In the genomic region with DNA sequence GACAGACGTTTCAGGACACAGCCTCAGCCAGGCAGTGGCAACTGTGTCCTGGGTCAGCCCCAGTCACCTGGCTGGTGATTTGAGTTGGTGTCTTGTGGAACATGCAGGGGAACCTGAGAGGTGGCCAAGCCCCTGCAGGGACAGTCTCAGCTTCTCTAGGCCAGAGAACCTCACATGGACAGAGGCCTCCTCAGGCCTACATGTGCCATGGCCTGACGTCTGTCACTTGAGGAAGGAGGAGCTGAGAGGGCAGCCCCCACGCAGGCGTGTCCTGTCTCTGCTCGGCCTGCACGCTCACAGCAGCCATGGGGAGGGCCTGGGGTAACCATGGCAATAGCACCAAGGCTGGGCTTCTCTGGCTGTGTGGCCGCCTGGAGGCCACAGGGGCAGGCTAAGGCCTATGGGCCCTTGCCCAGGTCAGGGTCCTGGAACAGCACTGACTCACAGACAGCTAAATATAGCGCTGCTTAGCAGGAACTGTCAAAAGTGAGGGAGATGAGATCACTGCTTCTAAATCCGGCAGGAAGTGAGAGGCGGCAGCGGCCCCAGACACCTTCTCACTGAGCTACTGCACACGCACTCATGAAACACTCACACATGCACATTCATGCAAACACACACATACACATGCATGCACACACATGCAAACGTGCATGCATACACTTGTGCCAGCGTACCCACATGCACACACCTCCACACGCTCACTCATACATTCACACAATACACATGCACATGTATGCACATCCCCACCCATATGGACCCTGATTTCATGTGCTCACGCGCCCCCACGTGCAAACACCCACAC, we compare ENCODE assay signal across 8 cellular contexts. TPM values are rescaled to one million over a fixed set of nuclear protein-coding genes. Genes with fewer than 3 reads are reported as not detected.
DNase-seq lines count a peak whose midpoint lies in the region; ATAC-seq and TF ChIP-seq lines count a peak whose summit lies in the region.

No MANE protein-coding gene starts in this region.

- DNase-seq in NOMO-1 treated with dmso at 0.1 percent for 144 hours (lab: John Stamatoyannopoulos, UW; ENCODE audit: unreplicated experiment) (peak; percentile 77), esophagus squamous epithelium (lab: John Stamatoyannopoulos, UW) (no peak), non-pigmented ciliary epithelial cell (ENCODE audit: low read depth) (peak; percentile 77), substantia nigra (lab: John Stamatoyannopoulos, UW) (peak in 16 of 49 donors; percentile 8 to 77 (median 44)), NCI-H748 treated with DMSO at 0.1 percent for 48 hours (lab: John Stamatoyannopoulos, UW) (no peak)
- DNase-seq in activated T-cell treated with anti-CD3 and anti-CD28 coated beads, Interleukin-2, amount 50 U/mL, for 1 hour = peak; percentile 62

- intact Hi-C loops in esophagus squamous epithelium (cut with DNase I) = no loop called here

- H3K9me3 ChIP-seq in esophagus squamous epithelium = no peaks in the 10 kb centered on the region

- peaks cover 0 to 41% (median 0%) of the 10 kb centered on the region in 4 donors for H3K27me3 ChIP-seq in esophagus squamous epithelium

- no peak for TF ChIP-seq CTCF in esophagus squamous epithelium (IDR thresholded peaks at IDR 0.05)

- no peak overlapping the region for H3K4me3 ChIP-seq in esophagus squamous epithelium

- ATAC-seq in HG02759 (IDR thresholded peaks at IDR 0.05; ENCODE audit: unreplicated experiment) = peak; percentile 91

- H3K27ac ChIP-seq in esophagus squamous epithelium (peak overlapping the region; percentile 11 to 76 (median 30)), substantia nigra (ENCODE audit: low read depth, low read length, poor library complexity, severe bottlenecking) (peak overlapping the region; percentile 11)

- TF ChIP-seq POLR2A in GM15510 (IDR thresholded peaks at IDR 0.05; ENCODE audit: borderline replicate concordance, extremely low read depth, insufficient read length) (peak; percentile 32), esophagus squamous epithelium (IDR thresholded peaks at IDR 0.05) (no peak)

- 20 to 41% methylated on average over 8 to 10 of the region's 18 CpGs for WGBS in esophagus squamous epithelium, 2 donors

- H3K4me1 ChIP-seq in esophagus squamous epithelium = peaks cover 28 to 66% (median 40%) of the 10 kb centered on the region in 3 donors

- H3K36me3 ChIP-seq in esophagus squamous epithelium = no peaks in the 10 kb centered on the region

RNA-seq across cellular contexts. Expression of a gene that starts 57.0 kb away (rescaled TPM):
- total RNA-seq in esophagus squamous epithelium = 10 to 100 TPM; 56.3 to 91.8 (median 65.1) TPM

Comparison
In these comparisons a context has a peak if more than half of its experiments do, and no peak if none do; other contexts are left out.
1. DNase-seq: peak in NOMO-1 treated with dmso at 0.1 percent for 144 hours (single experiment), activated T-cell treated with anti-CD3 and anti-CD28 coated beads, Interleukin-2, amount 50 U/mL, for 1 hour (single experiment) and non-pigmented ciliary epithelial cell (single experiment); none in esophagus squamous epithelium (single experiment) and NCI-H748 treated with DMSO at 0.1 percent for 48 hours (single experiment).